Comparison of ENCODE assay signal across 1 cellular context in the genomic region with DNA sequence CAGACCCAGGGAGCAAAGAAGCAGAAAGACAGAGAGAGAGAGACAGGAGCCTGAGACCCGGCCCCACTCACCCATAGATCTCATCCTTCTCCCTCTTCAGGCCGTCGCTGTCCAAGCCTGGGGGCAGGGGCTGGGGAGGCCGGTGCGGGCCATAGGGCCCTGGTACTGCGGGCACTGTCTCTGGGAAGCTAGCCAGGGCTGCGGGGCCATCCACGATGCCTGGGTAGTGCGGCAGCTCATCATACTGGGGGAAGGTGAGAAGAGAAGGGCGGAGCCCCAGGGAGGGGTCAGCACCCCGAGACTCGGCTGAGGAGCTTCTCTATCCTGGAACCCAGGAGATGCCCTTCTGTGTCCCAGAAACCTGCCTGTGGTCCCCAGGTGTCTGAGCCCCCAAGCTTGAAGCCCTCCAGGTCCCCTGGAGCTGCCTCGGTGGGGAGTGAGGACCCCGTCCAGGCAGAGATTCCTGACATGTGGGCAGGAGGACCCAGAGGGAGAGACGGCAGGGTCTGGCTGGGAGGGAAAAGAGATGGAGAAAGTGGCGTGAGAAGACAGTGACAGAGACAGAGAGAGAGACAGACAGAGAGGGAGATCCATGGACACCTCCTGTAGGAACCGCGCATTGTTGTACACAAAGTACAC.
TF ChIP-seq lines count a peak whose summit lies in the region.

No MANE protein-coding gene starts in this region.

TF ChIP-seq in GM12878, 131 proteins besides CTCF, POLR2A, EP300 and RAD21:
- TF ChIP-seq, protein P1, sequence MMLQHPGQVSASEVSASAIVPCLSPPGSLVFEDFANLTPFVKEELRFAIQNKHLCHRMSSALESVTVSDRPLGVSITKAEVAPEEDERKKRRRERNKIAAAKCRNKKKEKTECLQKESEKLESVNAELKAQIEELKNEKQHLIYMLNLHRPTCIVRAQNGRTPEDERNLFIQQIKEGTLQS (IDR thresholded peaks at IDR 0.05; ENCODE audit: borderline replicate concordance, extremely low read depth, low read depth, low read length) = no peak
- no peak for TF ChIP-seq SMC3 (IDR thresholded peaks at IDR 0.05; ENCODE audit: borderline replicate concordance, low read length)
- no peak for TF ChIP-seq FOXM1 (IDR thresholded peaks at IDR 0.05; ENCODE audit: low read depth, low read length)
- no peak for TF ChIP-seq SMAD5 (IDR thresholded peaks at IDR 0.05; ENCODE audit: low read depth)
- no peak for TF ChIP-seq TARDBP (IDR thresholded peaks at IDR 0.05; ENCODE audit: borderline replicate concordance)
- TF ChIP-seq MYC (IDR thresholded peaks at IDR 0.05; ENCODE audit: insufficient read depth, insufficient read length, insufficient replicate concordance, low read length, severe bottlenecking) = no peak
- no peak for TF ChIP-seq GABPA (IDR thresholded peaks at IDR 0.05; ENCODE audit: low read depth)
- no peak for TF ChIP-seq ZSCAN29 (IDR thresholded peaks at IDR 0.05)
- no peak for TF ChIP-seq KDM1A (IDR thresholded peaks at IDR 0.05; ENCODE audit: borderline replicate concordance)
- no peak for TF ChIP-seq CBX3 (IDR thresholded peaks at IDR 0.05; ENCODE audit: borderline replicate concordance, low read depth)
- TF ChIP-seq MTA3 (IDR thresholded peaks at IDR 0.05; ENCODE audit: borderline replicate concordance, low read length) = no peak
- no peak for TF ChIP-seq SREBF2 (IDR thresholded peaks at IDR 0.05; ENCODE audit: low read length)
- TF ChIP-seq EED (IDR thresholded peaks at IDR 0.05; ENCODE audit: low read depth) = no peak
- no peak for TF ChIP-seq WRNIP1 (IDR thresholded peaks at IDR 0.05; ENCODE audit: borderline replicate concordance, low read depth, low read length)
- no peak for TF ChIP-seq MTA2 (IDR thresholded peaks at IDR 0.05; ENCODE audit: low read depth)
- TF ChIP-seq NR2C1 (IDR thresholded peaks at IDR 0.05) = no peak
